ENCODE assay signal across 8 cellular contexts in the genomic region with DNA sequence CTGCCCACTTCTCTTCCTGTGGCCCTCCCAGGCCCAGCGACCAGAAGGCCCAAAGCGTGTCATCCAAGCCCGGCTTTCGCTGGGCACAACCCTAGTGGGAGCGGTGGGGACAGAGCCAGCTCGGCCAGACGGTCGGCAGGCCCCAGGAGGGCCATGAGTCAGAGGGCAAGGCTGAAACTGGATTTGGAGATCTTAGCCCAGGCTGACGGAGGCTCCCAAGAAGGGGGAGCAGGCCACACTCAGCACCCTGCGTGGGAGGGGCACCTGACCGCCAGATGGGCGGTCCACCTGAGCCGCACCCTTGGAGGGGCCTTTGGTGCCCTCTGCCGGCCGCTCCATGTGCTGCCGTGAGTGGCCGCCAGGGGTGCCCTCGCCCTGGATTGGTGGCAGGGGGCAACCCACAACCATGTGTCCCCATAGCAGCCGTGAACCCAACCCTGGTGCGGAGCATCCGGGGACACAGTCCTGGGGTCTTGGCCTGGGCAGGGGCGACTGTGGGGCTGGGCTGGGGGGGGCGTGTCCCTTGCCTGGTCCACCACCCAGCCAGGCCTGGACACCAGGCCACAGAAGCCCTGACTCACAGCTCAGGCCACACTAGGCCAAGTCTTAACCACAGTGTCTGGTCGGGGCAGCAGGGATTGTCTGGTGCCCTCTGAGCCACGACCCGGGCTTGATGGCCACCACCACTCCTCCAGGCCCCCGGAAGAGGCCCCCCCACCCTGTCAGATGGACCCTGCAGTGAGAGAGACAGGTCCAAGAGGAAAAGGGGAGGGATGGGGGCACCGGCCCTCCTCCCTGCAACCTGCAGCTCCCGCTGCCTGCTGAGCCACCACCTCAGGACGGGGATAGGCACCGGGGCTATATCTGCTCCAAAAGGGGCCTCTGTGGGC. TPM values are rescaled to one million over a fixed set of nuclear protein-coding genes. Genes with fewer than 3 reads are reported as not detected.
DNase-seq lines count a peak whose midpoint lies in the region; ATAC-seq and TF ChIP-seq lines count a peak whose summit lies in the region.

No MANE protein-coding gene starts in this region.

- no peak overlapping the region for H3K4me3 Mint-ChIP-seq in activated naive CD8-positive, alpha-beta T cell treated with anti-CD3 and anti-CD28 coated beads for 36 hours

- no peak overlapping the region for H3K27ac Mint-ChIP-seq in activated naive CD8-positive, alpha-beta T cell treated with anti-CD3 and anti-CD28 coated beads for 36 hours

- H3K4me1 ChIP-seq in prostate gland (replicated peaks), result peaks cover 13% of the 10 kb centered on the region

- no peaks in the 10 kb centered on the region for H3K9me3 ChIP-seq in prostate gland

- no peak for TF ChIP-seq POLR2A in prostate gland (IDR thresholded peaks at IDR 0.05)

- peak; percentile 92 for ATAC-seq in SK-N-SH treated with all-trans-retinoic acid at 6 μM for 48 hours
- peak; percentile 92 for ATAC-seq in Right ventricle myocardium superior (ENCODE audit: poor library complexity)

- H3K27me3 ChIP-seq in prostate gland (replicated peaks; ENCODE audit: insufficient read depth), result no peaks in the 10 kb centered on the region

- 48% methylated on average over 23 of the region's 31 CpGs for WGBS in prostate gland

- DNase-seq in NCI-H1417 (lab: John Stamatoyannopoulos, UW) (peak; percentile 74 to 76 (median 75)), NCI-H1417 treated with DMSO at 0.1 percent for 48 hours (lab: John Stamatoyannopoulos, UW) (no peak), HT1080 (ENCODE audit: low read depth) (peak; percentile 81), Right ventricle myocardium superior (peak; percentile 88), prostate gland (ENCODE audit: low spot score) (peak; percentile 80), ureter (ENCODE audit: low spot score) (peak; percentile 83)
- peak; percentile 86 for DNase-seq in activated naive CD8-positive, alpha-beta T cell treated with anti-CD3 and anti-CD28 coated beads for 36 hours

- intact Hi-C loops in Right ventricle myocardium superior (cut with DNase I) (loop anchor here (10.0 kb wide), 2 partner anchors 63 to 173 kb away; no protein-coding TSS in a partner anchor), prostate gland (cut with DNase I) (no loop called here)

- peaks cover 2% of the 10 kb centered on the region for H3K27me3 Mint-ChIP-seq in activated naive CD8-positive, alpha-beta T cell treated with anti-CD3 and anti-CD28 coated beads for 36 hours

- no peaks in the 10 kb centered on the region for H3K9me3 Mint-ChIP-seq in activated naive CD8-positive, alpha-beta T cell treated with anti-CD3 and anti-CD28 coated beads for 36 hours

- H3K36me3 Mint-ChIP-seq in activated naive CD8-positive, alpha-beta T cell treated with anti-CD3 and anti-CD28 coated beads for 36 hours, result no peaks in the 10 kb centered on the region

- TF ChIP-seq CTCF in prostate gland (IDR thresholded peaks at IDR 0.05), result peak; percentile 94 to 99 (median 97)

- H3K27ac ChIP-seq in prostate gland, result peak overlapping the region in 1 of 2 donors; percentile 4

- peaks cover 13% of the 10 kb centered on the region for H3K4me1 Mint-ChIP-seq in activated naive CD8-positive, alpha-beta T cell treated with anti-CD3 and anti-CD28 coated beads for 36 hours

- no peak overlapping the region for H3K4me3 ChIP-seq in prostate gland

- H3K36me3 ChIP-seq in prostate gland, result no peaks in the 10 kb centered on the region

TF ChIP-seq in SK-N-SH treated with all-trans-retinoic acid at 6 μM for 48 hours, 23 proteins besides CTCF, POLR2A, EP300 and RAD21 (continues in another document):
- TF ChIP-seq ZFP30 (CRISPR knock-in tag; IDR thresholded peaks at IDR 0.05), result no peak
- TF ChIP-seq, protein P1, sequence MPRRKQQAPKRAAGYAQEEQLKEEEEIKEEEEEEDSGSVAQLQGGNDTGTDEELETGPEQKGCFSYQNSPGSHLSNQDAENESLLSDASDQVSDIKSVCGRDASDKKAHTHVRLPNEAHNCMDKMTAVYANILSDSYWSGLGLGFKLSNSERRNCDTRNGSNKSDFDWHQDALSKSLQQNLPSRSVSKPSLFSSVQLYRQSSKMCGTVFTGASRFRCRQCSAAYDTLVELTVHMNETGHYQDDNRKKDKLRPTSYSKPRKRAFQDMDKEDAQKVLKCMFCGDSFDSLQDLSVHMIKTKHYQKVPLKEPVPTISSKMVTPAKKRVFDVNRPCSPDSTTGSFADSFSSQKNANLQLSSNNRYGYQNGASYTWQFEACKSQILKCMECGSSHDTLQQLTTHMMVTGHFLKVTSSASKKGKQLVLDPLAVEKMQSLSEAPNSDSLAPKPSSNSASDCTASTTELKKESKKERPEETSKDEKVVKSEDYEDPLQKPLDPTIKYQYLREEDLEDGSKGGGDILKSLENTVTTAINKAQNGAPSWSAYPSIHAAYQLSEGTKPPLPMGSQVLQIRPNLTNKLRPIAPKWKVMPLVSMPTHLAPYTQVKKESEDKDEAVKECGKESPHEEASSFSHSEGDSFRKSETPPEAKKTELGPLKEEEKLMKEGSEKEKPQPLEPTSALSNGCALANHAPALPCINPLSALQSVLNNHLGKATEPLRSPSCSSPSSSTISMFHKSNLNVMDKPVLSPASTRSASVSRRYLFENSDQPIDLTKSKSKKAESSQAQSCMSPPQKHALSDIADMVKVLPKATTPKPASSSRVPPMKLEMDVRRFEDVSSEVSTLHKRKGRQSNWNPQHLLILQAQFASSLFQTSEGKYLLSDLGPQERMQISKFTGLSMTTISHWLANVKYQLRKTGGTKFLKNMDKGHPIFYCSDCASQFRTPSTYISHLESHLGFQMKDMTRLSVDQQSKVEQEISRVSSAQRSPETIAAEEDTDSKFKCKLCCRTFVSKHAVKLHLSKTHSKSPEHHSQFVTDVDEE (CRISPR knock-in tag; IDR thresholded peaks at IDR 0.05), result no peak
- no peak for TF ChIP-seq ZC3H10 (CRISPR knock-in tag; IDR thresholded peaks at IDR 0.05)
- no peak for TF ChIP-seq BACH2 (CRISPR knock-in tag; IDR thresholded peaks at IDR 0.05; ENCODE audit: borderline replicate concordance)
- no peak for TF ChIP-seq PPARA (CRISPR knock-in tag; IDR thresholded peaks at IDR 0.05; ENCODE audit: borderline replicate concordance)
- TF ChIP-seq, protein P2, sequence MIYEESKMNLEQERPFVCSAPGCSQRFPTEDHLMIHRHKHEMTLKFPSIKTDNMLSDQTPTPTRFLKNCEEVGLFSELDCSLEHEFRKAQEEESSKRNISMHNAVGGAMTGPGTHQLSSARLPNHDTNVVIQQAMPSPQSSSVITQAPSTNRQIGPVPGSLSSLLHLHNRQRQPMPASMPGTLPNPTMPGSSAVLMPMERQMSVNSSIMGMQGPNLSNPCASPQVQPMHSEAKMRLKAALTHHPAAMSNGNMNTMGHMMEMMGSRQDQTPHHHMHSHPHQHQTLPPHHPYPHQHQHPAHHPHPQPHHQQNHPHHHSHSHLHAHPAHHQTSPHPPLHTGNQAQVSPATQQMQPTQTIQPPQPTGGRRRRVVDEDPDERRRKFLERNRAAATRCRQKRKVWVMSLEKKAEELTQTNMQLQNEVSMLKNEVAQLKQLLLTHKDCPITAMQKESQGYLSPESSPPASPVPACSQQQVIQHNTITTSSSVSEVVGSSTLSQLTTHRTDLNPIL (CRISPR knock-in tag; IDR thresholded peaks at IDR 0.05; ENCODE audit: low read depth), result no peak

RNA-seq across cellular contexts. Expression of a gene that starts 19.2 kb away (rescaled TPM):
- total RNA-seq in HT1080 (2014; rRNA removed; shearing (Covaris generic)), result 235 and 266 TPM in 2 replicates
- polyA plus RNA-seq in HT1080 (2015; cell fraction: cytosol; rRNA removed), result 177 and 178 TPM in 2 replicates
- polyA plus RNA-seq in HT1080 (2015; cell fraction: nucleus; rRNA removed), result 140 and 151 TPM in 2 replicates
- total RNA-seq in activated naive CD8-positive, alpha-beta T cell treated with anti-CD3 and anti-CD28 coated beads for 36 hours, result 100 to 1,000 TPM; 231 to 243 TPM
- total RNA-seq in Right ventricle myocardium superior (90.1 TPM), prostate gland (100 to 1,000 TPM; 124 to 285 TPM), ureter (172 TPM)

RNA-seq across cellular contexts. Expression of a gene that starts 22.1 kb away (rescaled TPM):
- total RNA-seq in HT1080 (2014; rRNA removed; shearing (Covaris generic)), result 38.3 and 42.6 TPM in 2 replicates
- polyA plus RNA-seq in HT1080 (2015; cell fraction: cytosol; rRNA removed), result 35.4 and 36.6 TPM in 2 replicates
- polyA plus RNA-seq in HT1080 (2015; cell fraction: nucleus; rRNA removed), result 192 and 196 TPM in 2 replicates
- total RNA-seq in activated naive CD8-positive, alpha-beta T cell treated with anti-CD3 and anti-CD28 coated beads for 36 hours, result 10 to 100 TPM; 13.3 to 15.9 TPM
- total RNA-seq in Right ventricle myocardium superior (3.2 TPM), prostate gland (100 to 1,000 TPM in 1 of 2 donors, 10 to 100 TPM in 1; 92.1 to 114 TPM), ureter (156 TPM)

RNA-seq across cellular contexts. Expression of a gene that starts 32.5 kb away (rescaled TPM):
- 23.6 and 27.9 TPM in 2 replicates for total RNA-seq in HT1080 (2014; rRNA removed; shearing (Covaris generic))
- 12.6 and 14.6 TPM in 2 replicates for polyA plus RNA-seq in HT1080 (2015; cell fraction: cytosol; rRNA removed)
- polyA plus RNA-seq in HT1080 (2015; cell fraction: nucleus; rRNA removed), result 27.2 and 38.0 TPM in 2 replicates
- 1 to 10 TPM; 7.6 to 9.2 TPM for total RNA-seq in activated naive CD8-positive, alpha-beta T cell treated with anti-CD3 and anti-CD28 coated beads for 36 hours
- total RNA-seq in Right ventricle myocardium superior (9.1 TPM), prostate gland (10 to 100 TPM; 66.0 to 70.9 TPM), ureter (32.5 TPM)

RNA-seq across cellular contexts. Expression of a gene that starts 33.1 kb away (rescaled TPM):
- 64.5 and 75.0 TPM in 2 replicates for total RNA-seq in HT1080 (2014; rRNA removed; shearing (Covaris generic))
- 43.7 and 56.2 TPM in 2 replicates for polyA plus RNA-seq in HT1080 (2015; cell fraction: cytosol; rRNA removed)
- 37.9 and 38.8 TPM in 2 replicates for polyA plus RNA-seq in HT1080 (2015; cell fraction: nucleus; rRNA removed)
- 10 to 100 TPM; 46.1 to 49.7 TPM for total RNA-seq in activated naive CD8-positive, alpha-beta T cell treated with anti-CD3 and anti-CD28 coated beads for 36 hours
- total RNA-seq in Right ventricle myocardium superior (22.1 TPM), prostate gland (100 to 1,000 TPM in 1 of 2 donors, 10 to 100 TPM in 1; 53.5 to 102 TPM), ureter (36.9 TPM)

RNA-seq across cellular contexts. Expression of a gene that starts 49.2 kb away (rescaled TPM):
- total RNA-seq in HT1080 (2014; rRNA removed; shearing (Covaris generic)), result 19.6 and 27.6 TPM in 2 replicates
- 21.0 and 47.6 TPM in 2 replicates for polyA plus RNA-seq in HT1080 (2015; cell fraction: cytosol; rRNA removed)
- 199 and 221 TPM in 2 replicates for polyA plus RNA-seq in HT1080 (2015; cell fraction: nucleus; rRNA removed)
- 10 to 100 TPM; 47.7 to 51.9 TPM for total RNA-seq in activated naive CD8-positive, alpha-beta T cell treated with anti-CD3 and anti-CD28 coated beads for 36 hours
- 17.4 TPM for total RNA-seq in Right ventricle myocardium superior
- 10 to 100 TPM; 29.9 to 72.3 TPM for total RNA-seq in prostate gland
- total RNA-seq in ureter, result 82.5 TPM
